ENCODE assay signal across 31 cellular contexts in genomic region chrX:49210406-49210805, GRCh38. TPM values are rescaled to one million over a fixed set of nuclear protein-coding genes. Genes with fewer than 3 reads are reported as not detected.
"Had no signal": no experiment of that assay in that cellular context is flagged by ENCODE, and none has a peak within 500 bp of the region (broad histone marks: within the 10 kb centered on the region; RNA-seq: fewer than 3 reads in every experiment).

No MANE protein-coding gene starts in this region.

- H3K4me1 Mint-ChIP-seq: activated naive CD4-positive, alpha-beta T cell treated with anti-CD3 and anti-CD28 coated beads, Interleukin-2, amount 10 ng/mL, durations not matched to agents 7 days and 5 days; activated naive CD4-positive, alpha-beta T cell treated with anti-CD3 and anti-CD28 coated beads, Interleukin-2, amount 50 U/mL, for 24 hours; activated naive CD8-positive, alpha-beta T cell treated with anti-CD3 and anti-CD28 coated beads for 36 hours; activated T-helper 17 cell treated with anti-CD3 and anti-CD28 coated beads, Interleukin-2, amount 50 U/mL, for 72 hours; brain; central memory CD8-positive, alpha-beta T cell had no signal

- H3K27ac Mint-ChIP-seq: activated naive CD4-positive, alpha-beta T cell treated with anti-CD3 and anti-CD28 coated beads for 36 hours; activated naive CD4-positive, alpha-beta T cell treated with anti-CD3 and anti-CD28 coated beads, Interleukin-2, amount 10 ng/mL, durations not matched to agents 7 days and 5 days; activated naive CD4-positive, alpha-beta T cell treated with anti-CD3 and anti-CD28 coated beads, Interleukin-2, amount 50 U/mL, for 24 hours; activated naive CD8-positive, alpha-beta T cell; activated naive CD8-positive, alpha-beta T cell treated with anti-CD3 and anti-CD28 coated beads for 36 hours; activated naive CD8-positive, alpha-beta T cell treated with anti-CD3 and anti-CD28 coated beads, Interleukin-2, amount 10 ng/mL, durations not matched to agents 7 days and 5 days; activated naive CD8-positive, alpha-beta T cell treated with anti-CD3 and anti-CD28 coated beads, Interleukin-2, amount 50 U/mL, for 24 hours; activated T-cell treated with anti-CD3 and anti-CD28 coated beads, Interleukin-2, amount 50 U/mL, for 24 hours; activated T-cell treated with anti-CD3 and anti-CD28 coated beads, Interleukin-2, amount 50 U/mL, for 72 hours; activated T-helper 1 cell treated with anti-CD3 and anti-CD28 coated beads, Interleukin-12 subunit alpha, Interleukin-12 subunit beta, Interleukin-2, Interleukin-4 antibody, amounts not matched to agents 30 ng/mL and 10 ng/mL and 1 ng/mL, durations not matched to agents 14 hours and 24 hours and 36 hours; activated T-helper 17 cell treated with anti-CD3 and anti-CD28 coated beads, Interleukin-2, amount 50 U/mL, for 72 hours; activated T-helper 2 cell treated with anti-CD3 and anti-CD28 coated beads, Interferon-gamma antibody, Interleukin-2, Interleukin-4, amounts not matched to agents 10 μg/mL and 5 μg/mL and 100 μg/mL, durations not matched to agents 14 hours and 24 hours and 36 hours had no signal

- DNase-seq: activated effector memory CD4-positive, alpha-beta T cell treated with anti-CD3 and anti-CD28 coated beads, Interleukin-2, amount 50 U/mL, for 16 hours; activated effector memory CD4-positive, alpha-beta T cell treated with Interleukin-2 at 50 U/mL for 16 hours; activated gamma-delta T cell; activated gamma-delta T cell treated with Interleukin-2 at 50 U/mL for 16 hours; activated naive CD4-positive, alpha-beta T cell; activated naive CD4-positive, alpha-beta T cell treated with anti-CD3 and anti-CD28 coated beads, Interleukin-2, amount 50 U/mL, for 16 hours; activated naive CD4-positive, alpha-beta T cell treated with Interleukin-2 at 50 U/mL for 16 hours; activated naive CD8-positive, alpha-beta T cell treated with anti-CD3 and anti-CD28 coated beads, Interleukin-2, amount 10 ng/mL, durations not matched to agents 7 days and 5 days; activated T-cell treated with anti-CD3 and anti-CD28 coated beads, Interleukin-2, amount 50 U/mL, for 1 hour; activated T-cell treated with anti-CD3 and anti-CD28 coated beads, Interleukin-2, amount 50 U/mL, for 24 hours; activated T-cell treated with anti-CD3 and anti-CD28 coated beads, Interleukin-2, amount 50 U/mL, for 4 hours; adrenal gland; amniotic stem cell; body of pancreas; brain microvascular endothelial cell; central memory CD4-positive, alpha-beta T cell had no signal

- H3K27me3 Mint-ChIP-seq: activated naive CD4-positive, alpha-beta T cell treated with anti-CD3 and anti-CD28 coated beads, Interleukin-2, amount 50 U/mL, for 24 hours; activated naive CD8-positive, alpha-beta T cell; activated naive CD8-positive, alpha-beta T cell treated with anti-CD3 and anti-CD28 coated beads for 36 hours; activated naive CD8-positive, alpha-beta T cell treated with anti-CD3 and anti-CD28 coated beads, Interleukin-2, amount 10 ng/mL, durations not matched to agents 7 days and 5 days; activated naive CD8-positive, alpha-beta T cell treated with anti-CD3 and anti-CD28 coated beads, Interleukin-2, amount 50 U/mL, for 24 hours; activated T-helper 17 cell treated with anti-CD3 and anti-CD28 coated beads, Interleukin-2, amount 50 U/mL, for 72 hours; central memory CD8-positive, alpha-beta T cell had no signal

- H3K4me3 Mint-ChIP-seq: activated naive CD4-positive, alpha-beta T cell treated with anti-CD3 and anti-CD28 coated beads for 36 hours; activated naive CD4-positive, alpha-beta T cell treated with anti-CD3 and anti-CD28 coated beads, Interleukin-2, amount 10 ng/mL, durations not matched to agents 7 days and 5 days; activated naive CD8-positive, alpha-beta T cell treated with anti-CD3 and anti-CD28 coated beads, Interleukin-2, amount 10 ng/mL, durations not matched to agents 7 days and 5 days; activated T-cell treated with anti-CD3 and anti-CD28 coated beads, Interleukin-2, amount 50 U/mL, for 24 hours; activated T-cell treated with anti-CD3 and anti-CD28 coated beads, Interleukin-2, amount 50 U/mL, for 4 hours; activated T-helper 1 cell treated with anti-CD3 and anti-CD28 coated beads, Interleukin-12 subunit alpha, Interleukin-12 subunit beta, Interleukin-2, Interleukin-4 antibody, amounts not matched to agents 30 ng/mL and 10 ng/mL and 1 ng/mL, durations not matched to agents 14 hours and 24 hours and 36 hours; activated T-helper 17 cell treated with anti-CD3 and anti-CD28 coated beads, Interleukin-2, amount 50 U/mL, for 72 hours; central memory CD8-positive, alpha-beta T cell had no signal

- H3K36me3 Mint-ChIP-seq: activated naive CD4-positive, alpha-beta T cell treated with anti-CD3 and anti-CD28 coated beads, Interleukin-2, amount 10 ng/mL, durations not matched to agents 7 days and 5 days; activated naive CD4-positive, alpha-beta T cell treated with anti-CD3 and anti-CD28 coated beads, Interleukin-2, amount 50 U/mL, for 72 hours; activated naive CD8-positive, alpha-beta T cell; activated naive CD8-positive, alpha-beta T cell treated with anti-CD3 and anti-CD28 coated beads for 36 hours; activated naive CD8-positive, alpha-beta T cell treated with anti-CD3 and anti-CD28 coated beads, Interleukin-2, amount 10 ng/mL, durations not matched to agents 7 days and 5 days; brain had no signal

- H3K9me3 Mint-ChIP-seq: activated naive CD4-positive, alpha-beta T cell treated with anti-CD3 and anti-CD28 coated beads for 36 hours; activated naive CD4-positive, alpha-beta T cell treated with anti-CD3 and anti-CD28 coated beads, Interleukin-2, amount 50 U/mL, for 24 hours; activated naive CD8-positive, alpha-beta T cell treated with anti-CD3 and anti-CD28 coated beads for 36 hours; activated naive CD8-positive, alpha-beta T cell treated with anti-CD3 and anti-CD28 coated beads, Interleukin-2, amount 10 ng/mL, durations not matched to agents 7 days and 5 days; activated naive CD8-positive, alpha-beta T cell treated with anti-CD3 and anti-CD28 coated beads, Interleukin-2, amount 50 U/mL, for 24 hours; activated T-cell treated with anti-CD3 and anti-CD28 coated beads, Interleukin-2, amount 50 U/mL, for 24 hours; activated T-cell treated with anti-CD3 and anti-CD28 coated beads, Interleukin-2, amount 50 U/mL, for 4 hours; activated T-helper 1 cell treated with anti-CD3 and anti-CD28 coated beads, Interleukin-12 subunit alpha, Interleukin-12 subunit beta, Interleukin-2, Interleukin-4 antibody, amounts not matched to agents 30 ng/mL and 10 ng/mL and 1 ng/mL, durations not matched to agents 14 hours and 24 hours and 36 hours; activated T-helper 17 cell treated with anti-CD3 and anti-CD28 coated beads, Interleukin-2, amount 50 U/mL, for 72 hours; activated T-helper 2 cell treated with anti-CD3 and anti-CD28 coated beads, Interferon-gamma antibody, Interleukin-2, Interleukin-4, amounts not matched to agents 10 μg/mL and 5 μg/mL and 100 μg/mL, durations not matched to agents 14 hours and 24 hours and 36 hours; central memory CD8-positive, alpha-beta T cell had no signal

RNA-seq across cellular contexts. Expression of gene CACNA1F, which starts 22.7 kb away (rescaled TPM):
- total RNA-seq: ascending aorta, astrocyte had no signal
